In the genomic region with DNA sequence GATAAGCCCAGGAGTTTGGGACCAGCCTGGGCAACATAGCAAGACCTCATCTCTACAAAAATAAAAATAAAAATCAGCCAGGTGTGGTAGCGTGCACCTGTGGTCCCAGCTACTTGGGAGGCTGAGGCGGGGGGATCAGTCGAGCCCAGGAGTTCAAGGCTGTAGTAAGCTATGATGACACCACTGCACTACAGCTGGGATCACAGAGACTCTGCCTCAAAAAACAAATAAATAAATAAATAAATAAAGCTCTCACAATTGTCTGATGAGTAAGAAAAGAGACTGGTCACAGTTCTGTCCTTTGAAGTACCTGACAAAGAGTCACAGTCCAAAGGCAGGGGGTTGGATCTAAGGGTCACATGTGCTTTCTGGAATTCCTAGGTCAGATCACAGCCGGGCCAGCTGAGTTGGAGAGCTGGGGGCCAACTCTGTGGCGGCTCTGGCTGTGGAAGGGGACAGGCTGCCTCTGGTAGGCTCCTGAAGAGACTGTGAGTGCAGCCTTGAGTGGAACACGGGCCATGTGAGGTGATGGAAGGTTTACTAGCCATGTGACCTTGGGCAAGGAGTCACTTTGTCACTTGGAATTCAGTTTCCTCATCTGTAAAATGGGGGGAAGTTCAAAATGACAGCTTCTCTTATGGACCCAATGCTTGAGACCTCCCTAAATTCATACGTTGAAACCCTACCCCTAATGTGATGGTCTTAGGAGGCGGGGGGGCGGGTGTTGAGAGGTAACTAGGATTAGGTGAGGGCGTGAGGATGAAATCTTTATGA, we compare ENCODE assay signal across 1 cellular context.
A peak's percentile ranks its signal among the peaks of the same experiment; 100 is the strongest.
TF ChIP-seq lines count a peak whose summit lies in the region.

No MANE protein-coding gene starts in this region.

TF ChIP-seq in HepG2, 621 proteins besides CTCF, POLR2A, EP300 and RAD21 (continued from another document):
- TF ChIP-seq, protein P1, sequence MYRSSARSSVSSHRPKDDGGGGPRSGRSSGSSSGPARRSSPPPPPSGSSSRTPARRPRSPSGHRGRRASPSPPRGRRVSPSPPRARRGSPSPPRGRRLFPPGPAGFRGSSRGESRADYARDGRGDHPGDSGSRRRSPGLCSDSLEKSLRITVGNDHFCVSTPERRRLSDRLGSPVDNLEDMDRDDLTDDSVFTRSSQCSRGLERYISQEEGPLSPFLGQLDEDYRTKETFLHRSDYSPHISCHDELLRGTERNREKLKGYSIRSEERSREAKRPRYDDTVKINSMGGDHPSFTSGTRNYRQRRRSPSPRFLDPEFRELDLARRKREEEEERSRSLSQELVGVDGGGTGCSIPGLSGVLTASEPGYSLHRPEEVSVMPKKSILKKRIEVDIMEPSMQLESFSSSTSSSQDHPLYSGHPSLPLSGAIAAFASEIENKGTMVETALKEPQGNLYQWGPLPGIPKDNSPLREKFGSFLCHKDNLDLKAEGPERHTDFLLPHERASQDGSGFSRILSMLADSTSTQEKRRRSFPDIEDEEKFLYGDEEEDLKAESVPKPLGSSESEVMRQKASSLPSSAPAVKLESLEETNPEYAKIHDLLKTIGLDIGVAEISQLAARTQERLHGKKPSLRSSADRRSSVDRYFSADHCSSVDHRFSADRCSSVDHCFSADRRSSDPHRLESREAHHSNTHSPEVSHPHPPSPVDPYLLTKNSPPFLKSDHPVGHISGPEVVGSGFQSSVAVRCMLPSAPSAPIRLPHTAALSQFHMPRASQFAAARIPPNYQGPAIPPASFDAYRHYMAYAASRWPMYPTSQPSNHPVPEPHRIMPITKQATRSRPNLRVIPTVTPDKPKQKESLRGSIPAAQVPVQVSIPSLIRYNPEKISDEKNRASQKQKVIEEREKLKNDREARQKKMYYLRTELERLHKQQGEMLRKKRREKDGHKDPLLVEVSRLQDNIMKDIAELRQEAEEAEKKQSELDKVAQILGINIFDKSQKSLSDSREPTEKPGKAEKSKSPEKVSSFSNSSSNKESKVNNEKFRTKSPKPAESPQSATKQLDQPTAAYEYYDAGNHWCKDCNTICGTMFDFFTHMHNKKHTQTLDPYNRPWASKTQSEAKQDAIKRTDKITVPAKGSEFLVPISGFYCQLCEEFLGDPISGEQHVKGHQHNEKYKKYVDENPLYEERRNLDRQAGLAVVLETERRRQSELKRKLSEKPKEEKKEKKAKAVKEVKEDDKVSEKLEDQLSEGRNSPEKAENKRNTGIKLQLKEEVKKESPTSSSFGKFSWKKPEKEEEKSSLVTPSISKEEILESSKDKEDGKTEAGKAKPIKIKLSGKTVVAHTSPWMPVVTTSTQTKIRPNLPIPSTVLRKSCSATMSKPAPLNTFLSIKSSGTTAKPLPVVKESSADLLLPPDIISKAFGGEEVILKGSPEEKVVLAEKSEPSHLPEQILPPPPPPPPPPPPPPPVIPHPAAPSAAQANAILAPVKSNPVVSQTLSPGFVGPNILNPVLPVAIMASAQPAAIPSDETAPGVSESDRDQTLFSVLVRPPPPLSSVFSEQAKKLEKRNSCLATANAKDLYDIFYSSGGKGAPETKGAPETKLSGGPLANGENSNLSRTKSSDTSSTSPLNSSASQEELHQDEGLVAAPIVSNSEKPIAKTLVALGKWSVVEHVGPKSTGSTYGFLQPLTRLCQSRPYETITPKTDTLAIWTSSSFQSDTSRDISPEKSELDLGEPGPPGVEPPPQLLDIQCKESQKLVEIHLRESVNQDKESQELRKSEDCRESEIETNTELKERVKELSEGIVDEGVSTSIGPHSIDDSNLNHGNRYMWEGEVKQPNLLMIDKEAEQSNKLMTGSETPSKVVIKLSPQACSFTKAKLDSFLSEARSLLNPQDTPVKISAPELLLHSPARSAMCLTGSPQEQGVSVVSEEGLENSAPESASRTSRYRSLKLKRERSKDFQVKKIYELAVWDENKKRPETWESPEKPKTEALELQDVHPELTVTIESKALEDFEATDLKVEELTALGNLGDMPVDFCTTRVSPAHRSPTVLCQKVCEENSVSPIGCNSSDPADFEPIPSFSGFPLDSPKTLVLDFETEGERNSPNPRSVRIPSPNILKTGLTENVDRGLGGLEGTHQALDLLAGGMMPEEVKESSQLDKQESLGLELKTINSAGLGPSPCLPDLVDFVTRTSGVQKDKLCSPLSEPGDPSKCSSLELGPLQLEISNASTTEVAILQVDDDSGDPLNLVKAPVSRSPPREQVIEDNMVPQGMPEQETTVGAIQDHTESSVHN (CRISPR knock-in tag; IDR thresholded peaks at IDR 0.05), result no peak
- TF ChIP-seq KLF16 (CRISPR knock-in tag; IDR thresholded peaks at IDR 0.05) (0 out of 4 replicates have a peak, but pooled peaks of 1 of the 2 experiments have one; percentile 27), ZMYM3 (CRISPR knock-in tag; IDR thresholded peaks at IDR 0.05) (0 out of 2 replicates have a peak, but pooled peaks have one; percentile 34), ARHGAP35 (CRISPR knock-in tag; IDR thresholded peaks at IDR 0.05; ENCODE audit: borderline replicate concordance) (no peak), ISL2 (CRISPR knock-in tag; IDR thresholded peaks at IDR 0.05) (peak; percentile 30; the same call in 1 of the 2 replicates), ZNF34 (CRISPR knock-in tag; IDR thresholded peaks at IDR 0.05; ENCODE audit: borderline replicate concordance) (no peak), ZBTB3 (CRISPR knock-in tag; IDR thresholded peaks at IDR 0.05; ENCODE audit: borderline replicate concordance, low read depth) (no peak), MBNL3 (CRISPR knock-in tag; conservative IDR thresholded peaks at IDR 0.05) (no peak), KDM5A (IDR thresholded peaks at IDR 0.05; ENCODE audit: borderline replicate concordance, low read length) (no peak)
- TF ChIP-seq, protein P2, sequence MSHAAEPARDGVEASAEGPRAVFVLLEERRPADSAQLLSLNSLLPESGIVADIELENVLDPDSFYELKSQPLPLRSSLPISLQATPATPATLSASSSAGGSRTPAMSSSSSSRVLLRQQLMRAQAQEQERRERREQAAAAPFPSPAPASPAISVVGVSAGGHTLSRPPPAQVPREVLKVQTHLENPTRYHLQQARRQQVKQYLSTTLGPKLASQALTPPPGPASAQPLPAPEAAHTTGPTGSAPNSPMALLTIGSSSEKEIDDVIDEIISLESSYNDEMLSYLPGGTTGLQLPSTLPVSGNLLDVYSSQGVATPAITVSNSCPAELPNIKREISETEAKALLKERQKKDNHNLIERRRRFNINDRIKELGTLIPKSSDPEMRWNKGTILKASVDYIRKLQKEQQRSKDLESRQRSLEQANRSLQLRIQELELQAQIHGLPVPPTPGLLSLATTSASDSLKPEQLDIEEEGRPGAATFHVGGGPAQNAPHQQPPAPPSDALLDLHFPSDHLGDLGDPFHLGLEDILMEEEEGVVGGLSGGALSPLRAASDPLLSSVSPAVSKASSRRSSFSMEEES (CRISPR knock-in tag; IDR thresholded peaks at IDR 0.05), result peak; percentile 82
- TF ChIP-seq, protein P3, sequence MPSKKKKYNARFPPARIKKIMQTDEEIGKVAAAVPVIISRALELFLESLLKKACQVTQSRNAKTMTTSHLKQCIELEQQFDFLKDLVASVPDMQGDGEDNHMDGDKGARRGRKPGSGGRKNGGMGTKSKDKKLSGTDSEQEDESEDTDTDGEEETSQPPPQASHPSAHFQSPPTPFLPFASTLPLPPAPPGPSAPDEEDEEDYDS (CRISPR knock-in tag; IDR thresholded peaks at IDR 0.05), result no peak
- TF ChIP-seq, protein P4, sequence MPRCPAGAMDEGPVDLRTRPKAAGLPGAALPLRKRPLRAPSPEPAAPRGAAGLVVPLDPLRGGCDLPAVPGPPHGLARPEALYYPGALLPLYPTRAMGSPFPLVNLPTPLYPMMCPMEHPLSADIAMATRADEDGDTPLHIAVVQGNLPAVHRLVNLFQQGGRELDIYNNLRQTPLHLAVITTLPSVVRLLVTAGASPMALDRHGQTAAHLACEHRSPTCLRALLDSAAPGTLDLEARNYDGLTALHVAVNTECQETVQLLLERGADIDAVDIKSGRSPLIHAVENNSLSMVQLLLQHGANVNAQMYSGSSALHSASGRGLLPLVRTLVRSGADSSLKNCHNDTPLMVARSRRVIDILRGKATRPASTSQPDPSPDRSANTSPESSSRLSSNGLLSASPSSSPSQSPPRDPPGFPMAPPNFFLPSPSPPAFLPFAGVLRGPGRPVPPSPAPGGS (CRISPR knock-in tag; IDR thresholded peaks at IDR 0.05), result no peak
